In genomic region chr17:72121164-72122001, GRCh38 we compare ENCODE assay signal across 1 cellular context.
TF ChIP-seq lines count a peak whose summit lies in the region.

No MANE protein-coding gene starts in this region.

TF ChIP-seq in IMR-90, 13 proteins besides CTCF, POLR2A, EP300 and RAD21 (continued from another document):
- TF ChIP-seq ELK1 (IDR thresholded peaks at IDR 0.05; ENCODE audit: borderline replicate concordance, low read depth, low read length) (no peak), USF2 (IDR thresholded peaks at IDR 0.05; ENCODE audit: low read depth, low read length) (peak; percentile 10), FOS (IDR thresholded peaks at IDR 0.05; ENCODE audit: low read depth, low read length) (0 out of 2 replicates have a peak, but pooled peaks have one; percentile 2), SMC3 (IDR thresholded peaks at IDR 0.05; ENCODE audit: low read depth, low read length) (no peak), MAFK (IDR thresholded peaks at IDR 0.05; ENCODE audit: low read depth, low read length) (no peak), CHD1 (IDR thresholded peaks at IDR 0.05; ENCODE audit: low read depth, low read length) (no peak), NFE2L2 (IDR thresholded peaks at IDR 0.05; ENCODE audit: low read depth, low read length) (no peak), CEBPB (IDR thresholded peaks at IDR 0.05; ENCODE audit: low read depth, low read length) (peak; percentile 79), RFX5 (IDR thresholded peaks at IDR 0.05; ENCODE audit: low read depth, low read length) (no peak), MXI1 (IDR thresholded peaks at IDR 0.05; ENCODE audit: borderline replicate concordance, low read depth, low read length) (peak; percentile 71), MAZ (IDR thresholded peaks at IDR 0.05; ENCODE audit: borderline replicate concordance, low read depth, low read length) (peak; percentile 18; the same call in 1 of the 2 replicates), RCOR1 (IDR thresholded peaks at IDR 0.05; ENCODE audit: insufficient replicate concordance, low read length) (no peak)
